Comparison of ENCODE assay signal across 1 cellular context in the genomic region with DNA sequence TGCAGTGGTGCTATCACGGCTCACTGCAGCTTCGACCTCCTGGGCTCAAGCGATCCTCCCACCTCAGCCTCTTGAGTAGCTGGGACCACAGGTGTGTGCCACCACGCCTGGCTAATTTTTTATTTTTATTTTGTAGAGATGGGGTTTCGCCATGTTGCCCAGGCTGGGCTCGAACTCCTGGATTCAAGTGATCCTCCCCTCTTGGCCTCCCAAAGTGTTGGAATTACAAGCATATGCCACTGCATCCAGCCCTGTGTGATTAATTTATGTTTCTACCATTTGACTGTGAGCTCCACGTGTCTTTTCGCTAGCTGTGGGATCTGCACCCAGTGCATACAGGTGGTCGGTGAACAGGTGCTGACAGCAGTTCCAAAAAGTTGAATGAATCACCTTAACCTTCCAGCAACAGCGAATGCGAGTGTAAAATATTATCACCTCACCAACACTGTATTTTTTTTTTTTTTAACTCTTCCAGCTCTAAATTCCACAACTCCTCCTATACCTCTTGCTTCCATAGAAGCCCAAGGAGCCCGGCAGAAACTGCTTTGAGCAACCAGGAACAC.
TF ChIP-seq lines count a peak whose summit lies in the region.

No MANE protein-coding gene starts in this region.

TF ChIP-seq in WTC11, 78 proteins besides CTCF, POLR2A, EP300 and RAD21 (continued from another document):
- TF ChIP-seq, protein P1, sequence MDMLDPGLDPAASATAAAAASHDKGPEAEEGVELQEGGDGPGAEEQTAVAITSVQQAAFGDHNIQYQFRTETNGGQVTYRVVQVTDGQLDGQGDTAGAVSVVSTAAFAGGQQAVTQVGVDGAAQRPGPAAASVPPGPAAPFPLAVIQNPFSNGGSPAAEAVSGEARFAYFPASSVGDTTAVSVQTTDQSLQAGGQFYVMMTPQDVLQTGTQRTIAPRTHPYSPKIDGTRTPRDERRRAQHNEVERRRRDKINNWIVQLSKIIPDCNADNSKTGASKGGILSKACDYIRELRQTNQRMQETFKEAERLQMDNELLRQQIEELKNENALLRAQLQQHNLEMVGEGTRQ (CRISPR knock-in tag; IDR thresholded peaks at IDR 0.05) = no peak
- no peak for TF ChIP-seq CREM (CRISPR knock-in tag; IDR thresholded peaks at IDR 0.05)
- no peak for TF ChIP-seq GRHL2 (CRISPR knock-in tag; IDR thresholded peaks at IDR 0.05; ENCODE audit: insufficient replicate concordance, severe bottlenecking)
- TF ChIP-seq ETV6 (CRISPR knock-in tag; IDR thresholded peaks at IDR 0.05) = no peak
- TF ChIP-seq, protein P2, sequence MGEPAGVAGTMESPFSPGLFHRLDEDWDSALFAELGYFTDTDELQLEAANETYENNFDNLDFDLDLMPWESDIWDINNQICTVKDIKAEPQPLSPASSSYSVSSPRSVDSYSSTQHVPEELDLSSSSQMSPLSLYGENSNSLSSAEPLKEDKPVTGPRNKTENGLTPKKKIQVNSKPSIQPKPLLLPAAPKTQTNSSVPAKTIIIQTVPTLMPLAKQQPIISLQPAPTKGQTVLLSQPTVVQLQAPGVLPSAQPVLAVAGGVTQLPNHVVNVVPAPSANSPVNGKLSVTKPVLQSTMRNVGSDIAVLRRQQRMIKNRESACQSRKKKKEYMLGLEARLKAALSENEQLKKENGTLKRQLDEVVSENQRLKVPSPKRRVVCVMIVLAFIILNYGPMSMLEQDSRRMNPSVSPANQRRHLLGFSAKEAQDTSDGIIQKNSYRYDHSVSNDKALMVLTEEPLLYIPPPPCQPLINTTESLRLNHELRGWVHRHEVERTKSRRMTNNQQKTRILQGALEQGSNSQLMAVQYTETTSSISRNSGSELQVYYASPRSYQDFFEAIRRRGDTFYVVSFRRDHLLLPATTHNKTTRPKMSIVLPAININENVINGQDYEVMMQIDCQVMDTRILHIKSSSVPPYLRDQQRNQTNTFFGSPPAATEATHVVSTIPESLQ (CRISPR knock-in tag; IDR thresholded peaks at IDR 0.05) = no peak
- TF ChIP-seq, protein P3, sequence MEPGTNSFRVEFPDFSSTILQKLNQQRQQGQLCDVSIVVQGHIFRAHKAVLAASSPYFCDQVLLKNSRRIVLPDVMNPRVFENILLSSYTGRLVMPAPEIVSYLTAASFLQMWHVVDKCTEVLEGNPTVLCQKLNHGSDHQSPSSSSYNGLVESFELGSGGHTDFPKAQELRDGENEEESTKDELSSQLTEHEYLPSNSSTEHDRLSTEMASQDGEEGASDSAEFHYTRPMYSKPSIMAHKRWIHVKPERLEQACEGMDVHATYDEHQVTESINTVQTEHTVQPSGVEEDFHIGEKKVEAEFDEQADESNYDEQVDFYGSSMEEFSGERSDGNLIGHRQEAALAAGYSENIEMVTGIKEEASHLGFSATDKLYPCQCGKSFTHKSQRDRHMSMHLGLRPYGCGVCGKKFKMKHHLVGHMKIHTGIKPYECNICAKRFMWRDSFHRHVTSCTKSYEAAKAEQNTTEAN (CRISPR knock-in tag; IDR thresholded peaks at IDR 0.05) = no peak
- no peak for TF ChIP-seq RELA (CRISPR knock-in tag; IDR thresholded peaks at IDR 0.05; ENCODE audit: borderline replicate concordance)
- no peak for TF ChIP-seq ESRRA (CRISPR knock-in tag; IDR thresholded peaks at IDR 0.05; ENCODE audit: borderline replicate concordance)
